In genomic region chr6:34143196-34143883, GRCh38 we compare ENCODE assay signal across 10 cellular contexts. TPM values are rescaled to one million over a fixed set of nuclear protein-coding genes. Genes with fewer than 3 reads are reported as not detected.
A peak's percentile ranks its signal among the peaks of the same experiment; 100 is the strongest.
DNase-seq lines count a peak whose midpoint lies in the region; ATAC-seq, FAIRE-seq and TF ChIP-seq lines count a peak whose summit lies in the region.
"Had no signal": no experiment of that assay in that cellular context is flagged by ENCODE, and none has a peak within 500 bp of the region (broad histone marks: within the 10 kb centered on the region; RNA-seq: fewer than 3 reads in every experiment).

No MANE protein-coding gene starts in this region.

- H2BK20ac ChIP-seq in H1 (ENCODE audit: low read length), result peak overlapping the region; percentile 61; the same call in 1 of the 2 replicates

- no peak overlapping the region for H4K5ac ChIP-seq in H1 (ENCODE audit: insufficient read length, low read depth, low read length)

- H2BK12ac ChIP-seq in H1 (ENCODE audit: low read depth, low read length) (0 out of 2 replicates have a peak overlapping the region, but pooled peaks have one; percentile 75), neuronal stem cell (ENCODE audit: low read length) (peak overlapping the region; percentile 63)

- H3K79me1 ChIP-seq in H1 (ENCODE audit: low read depth, low read length) (0 out of 2 replicates have a peak, but pooled peaks cover 4% of the 10 kb centered on the region), neuronal stem cell (ENCODE audit: low read depth, low read length) (no peaks in the 10 kb centered on the region)

- peaks cover 22% of the 10 kb centered on the region; the same call in 1 of the 2 replicates for H3K23me2 ChIP-seq in H1 (ENCODE audit: low read depth, low read length)

- peak overlapping the region; percentile 99; the same call in 1 of the 2 replicates for H2BK15ac ChIP-seq in H1 (ENCODE audit: low read length)
- peak overlapping the region; percentile 94 for H2BK15ac ChIP-seq in neuronal stem cell (ENCODE audit: low read length)

- TF ChIP-seq CTCF in H1 (IDR thresholded peaks at IDR 0.05; ENCODE audit: control extremely low read depth in 1 of 3, insufficient read depth in 1 of 3, low read depth in 1 of 3, low read length in 3 of 3) (no peak), GM13977 (IDR thresholded peaks at IDR 0.05; ENCODE audit: extremely low read depth, insufficient read depth, missing control alignments) (no peak)

- ATAC-seq in GM18867 (IDR thresholded peaks at IDR 0.05; ENCODE audit: unreplicated experiment), result no peak
- ATAC-seq in HG02970 (IDR thresholded peaks at IDR 0.05; ENCODE audit: low FRiP score, unreplicated experiment), result no peak

- POLR2A ChIA-PET in CD4-positive, alpha-beta memory T cell (lab: Charles Lee; ENCODE audit: partially characterized antibody), result no interaction called here
- POLR2A ChIA-PET in H1 (lab: Charles Lee; ENCODE audit: partially characterized antibody), result interaction anchor here (0.9 to 3.6 kb wide), 4 partner anchors 12 to 432 kb away, joined by 3 to 27 read pairs (median 3); no protein-coding TSS in a partner anchor

- peaks cover 2 to 3% of the 10 kb centered on the region in 2 experiments for H4K20me1 ChIP-seq in H1 (replicated peaks in 1 of 2; ENCODE audit: control insufficient read depth in 1 of 2, insufficient read depth in 2 of 2, low read length in 2 of 2)

- peak overlapping the region; percentile 46; the same call in 1 of the 2 replicates for H2AK5ac ChIP-seq in H1 (ENCODE audit: low read depth, low read length)
- H2AK5ac ChIP-seq in neuronal stem cell (ENCODE audit: low read depth, low read length), result peak overlapping the region; percentile 78

- H3K27ac Mint-ChIP-seq in CD4-positive, alpha-beta memory T cell, result no peak overlapping the region

- peaks cover 46% of the 10 kb centered on the region for H3K27me3 ChIP-seq in CD4-positive, alpha-beta memory T cell (ENCODE audit: insufficient read depth, low read length)
- H3K27me3 ChIP-seq in HUES64 (ENCODE audit: insufficient read depth, low read length), result peaks cover 55% of the 10 kb centered on the region
- peaks cover 0 to 46% (median 30%) of the 10 kb centered on the region in 4 experiments; a peak in 6 of 7 replicates for H3K27me3 ChIP-seq in H1 (replicated peaks in 1 of 4; ENCODE audit: control insufficient read depth in 3 of 4, extremely low read depth in 1 of 4, insufficient read depth in 3 of 4, low read length in 3 of 4)
- peaks cover 7 to 98% (median 43%) of the 10 kb centered on the region in 3 experiments for H3K27me3 ChIP-seq in neuronal stem cell (ENCODE audit: control insufficient read depth in 3 of 3, insufficient read depth in 3 of 3, low read depth in 1 of 3, low read length in 3 of 3)

- no peak for DNase-seq in CD4-positive, alpha-beta memory T cell
- no peak for DNase-seq in H1 (ENCODE audit: low read depth in 1 of 2, low spot score in 2 of 2)
- DNase-seq in neuronal stem cell (ENCODE audit: low spot score), result no peak
- DNase-seq in stimulated activated CD4-positive, alpha-beta T cell treated with anti-CD3 and anti-CD28 coated beads, Interleukin-12 subunit alpha, Interleukin-12 subunit beta, amount 100 ng/mL, for 4 hours, result no peak
- DNase-seq in GM13977 (ENCODE audit: low spot score), result no peak
- DNase-seq: hippocampal formation, tibial artery had no signal

- peaks cover 0 to 11% of the 10 kb centered on the region in 2 experiments; a peak in 1 of 4 replicates for H3K79me2 ChIP-seq in H1 (ENCODE audit: control insufficient read depth in 1 of 2, insufficient read depth in 2 of 2, low read length in 2 of 2)

- peak overlapping the region; percentile 21 for H2BK120ac ChIP-seq in H1 (replicated peaks; ENCODE audit: low read depth, low read length)
- H2BK120ac ChIP-seq in neuronal stem cell (ENCODE audit: low read depth, low read length), result peak overlapping the region; percentile 85

- TF ChIP-seq POLR2A in H1 (IDR thresholded peaks at IDR 0.05; ENCODE audit: control extremely low read depth in 1 of 2, low read depth in 2 of 2, low read length in 2 of 2), result no peak

- no peak for TF ChIP-seq RAD21 in H1 (IDR thresholded peaks at IDR 0.05 in 1 of 2, conservative IDR thresholded peaks at IDR 0.05 in 1 of 2; ENCODE audit: low read depth in 2 of 2, low read length in 2 of 2)

- no peak overlapping the region for H2AFZ ChIP-seq in H1 (ENCODE audit: low read length)
- peak overlapping the region; percentile 91 for H2AFZ ChIP-seq in neuronal stem cell (ENCODE audit: low read length)

- peaks cover 3 to 32% (median 15%) of the 10 kb centered on the region in 4 donors for H3K4me1 Mint-ChIP-seq in CD4-positive, alpha-beta memory T cell

- H4K8ac ChIP-seq in H1 (ENCODE audit: extremely low read depth, insufficient read depth, low read length), result peak overlapping the region; percentile 28
- peak overlapping the region; percentile 48 for H4K8ac ChIP-seq in neuronal stem cell (ENCODE audit: low read depth, low read length)

- H3K4me3 ChIP-seq in CD4-positive, alpha-beta memory T cell (ENCODE audit: low read length in 2 of 2), result no peak overlapping the region
- H3K4me3 ChIP-seq in HUES64 (ENCODE audit: low read length) (peak overlapping the region; percentile 74), H1 (ENCODE audit: extremely low read depth in 1 of 4, insufficient read depth in 2 of 4, low read depth in 3 of 4, low read length in 4 of 4) (peak overlapping the region; percentile 51 to 77 (median 64); a peak in 7 of 8 replicates), neuronal stem cell (ENCODE audit: low read length in 2 of 2) (peak overlapping the region in 1 of 2 donors; percentile 69)

- CTCF ChIA-PET in CD4-positive, alpha-beta memory T cell (lab: Charles Lee; ENCODE audit: partially characterized antibody), result interaction anchor here (1.3 kb wide), 1 partner anchor 20 kb away, joined by 5 read pairs; no protein-coding TSS in a partner anchor
- CTCF ChIA-PET in H1 (lab: Charles Lee; ENCODE audit: partially characterized antibody), result interaction anchor here (0.6 to 11.8 kb wide), 17 partner anchors 9 to 412 kb away, joined by 3 to 128 read pairs (median 6); no protein-coding TSS in a partner anchor

- H3K36me3 Mint-ChIP-seq in CD4-positive, alpha-beta memory T cell, result peaks cover 1 to 4% of the 10 kb centered on the region in 2 donors

- H3K27me3 Mint-ChIP-seq in CD4-positive, alpha-beta memory T cell, result peaks cover 46 to 61% of the 10 kb centered on the region in 2 donors

- peaks cover 0 to 1% (median 0%) of the 10 kb centered on the region in 8 donors for H3K9me3 Mint-ChIP-seq in CD4-positive, alpha-beta memory T cell

- H4K91ac ChIP-seq in H1 (replicated peaks; ENCODE audit: insufficient read length, low read length) (peak overlapping the region; percentile 44), neuronal stem cell (ENCODE audit: low read depth, low read length, poor library complexity) (no peak overlapping the region)

- no peak overlapping the region for H3K56ac ChIP-seq in H1 (replicated peaks; ENCODE audit: insufficient read length, low read depth, low read length)

- H3K14ac ChIP-seq in H1 (ENCODE audit: insufficient read length) (no peak overlapping the region), neuronal stem cell (ENCODE audit: low read length) (peak overlapping the region; percentile 25)

- peaks cover 26% of the 10 kb centered on the region for H3K4me1 ChIP-seq in CD4-positive, alpha-beta memory T cell (ENCODE audit: insufficient read depth, low read length)
- H3K4me1 ChIP-seq in HUES64 (ENCODE audit: insufficient read depth, low read length) (peaks cover 47% of the 10 kb centered on the region), H1 (replicated peaks in 1 of 4; ENCODE audit: control insufficient read depth in 3 of 4, insufficient read depth in 4 of 4, low read length in 3 of 4) (peaks cover 11 to 56% (median 46%) of the 10 kb centered on the region in 4 experiments), neuronal stem cell (ENCODE audit: control insufficient read depth in 2 of 2, insufficient read depth in 1 of 2, low read depth in 1 of 2, low read length in 2 of 2) (peaks cover 13 to 19% of the 10 kb centered on the region in 2 donors)

- H3K4ac ChIP-seq in H1 (replicated peaks; ENCODE audit: insufficient read length, low read depth, low read length), result no peak overlapping the region
- no peak overlapping the region for H3K4ac ChIP-seq in neuronal stem cell (ENCODE audit: low read length)

- no peak for FAIRE-seq in H1 (lab: Jason Lieb, UNC)

- TF ChIP-seq EP300 in H1 (IDR thresholded peaks at IDR 0.05; ENCODE audit: borderline replicate concordance in 1 of 2, low read depth in 2 of 2, low read length in 2 of 2), result no peak

- peak overlapping the region in 7 of 8 donors; percentile 27 to 70 (median 62) for H3K4me3 Mint-ChIP-seq in CD4-positive, alpha-beta memory T cell

- no peak overlapping the region for H3K9ac ChIP-seq in HUES64 (ENCODE audit: low read depth, low read length)
- H3K9ac ChIP-seq in H1 (replicated peaks in 1 of 4; ENCODE audit: extremely low read depth in 1 of 4, low read depth in 3 of 4, low read length in 3 of 4), result no peak overlapping the region
- H3K9ac ChIP-seq in neuronal stem cell (ENCODE audit: low read depth, low read length, poor library complexity), result peak overlapping the region; percentile 66

- H3K27ac ChIP-seq in CD4-positive, alpha-beta memory T cell (ENCODE audit: low read depth, low read length), result no peak overlapping the region
- H3K27ac ChIP-seq in HUES64 (ENCODE audit: low read depth, low read length) (no peak overlapping the region), H1 (ENCODE audit: low read depth, low read length) (no peak overlapping the region), neuronal stem cell (replicated peaks; ENCODE audit: low read length) (no peak overlapping the region)
- H3K27ac ChIP-seq: tibial artery had no signal

- intact Hi-C loops in CD4-positive, alpha-beta memory T cell (cut with micrococcal nuclease), result no loop called here

- H3K4me2 ChIP-seq in H1 (ENCODE audit: insufficient read depth in 1 of 2, low read depth in 2 of 2, low read length in 2 of 2) (peak overlapping the region; percentile 63 to 99), neuronal stem cell (ENCODE audit: insufficient read depth, low read length, poor library complexity, severe bottlenecking) (peak overlapping the region; percentile 98)

- 59% methylated on average over 23 of the region's 23 CpGs for WGBS in HUES64
- 63% methylated on average over 22 of the region's 23 CpGs; no CpG with 5 or more reads in 1 of the 2 experiments for WGBS in H1 (ENCODE audit: extremely low coverage in 1 of 2, insufficient coverage in 1 of 2, insufficient read length in 1 of 2, insufficient replicate concordance in 2 of 2, low coverage in 1 of 2, low lambda C conversion rate in 2 of 2, missing lambda C conversion rate in 1 of 2), 2 experiments
- WGBS in neuronal stem cell (ENCODE audit: extremely low coverage in 2 of 2, insufficient read length in 2 of 2, insufficient replicate concordance in 1 of 2), 2 donors, result no CpG with 5 or more reads among the region's 23 CpGs

- H3K9me3 ChIP-seq in CD4-positive, alpha-beta memory T cell (ENCODE audit: control insufficient read depth in 1 of 2, low read length in 2 of 2), result no peaks in the 10 kb centered on the region
- H3K9me3 ChIP-seq in HUES64 (ENCODE audit: insufficient read depth, low read depth, low read length) (no peaks in the 10 kb centered on the region), H1 (ENCODE audit: insufficient read depth in 2 of 2, low read depth in 1 of 2, low read length in 1 of 2) (no peaks in the 10 kb centered on the region), neuronal stem cell (replicated peaks in 1 of 2; ENCODE audit: control insufficient read depth in 2 of 2, insufficient read depth in 1 of 2, low read depth in 1 of 2, low read length in 2 of 2) (no peaks in the 10 kb centered on the region)
- H3K9me3 ChIP-seq: tibial artery had no signal

- in situ Hi-C loops in GM13977 (cut with MboI; ENCODE audit: low pct_unique_long_range_greater_than_20kb, low sequenced_read_pairs, unreplicated experiment), result no loop called here

- H2BK5ac ChIP-seq in H1 (ENCODE audit: low read depth, low read length) (peak overlapping the region; percentile 78; the same call in 1 of the 2 replicates), neuronal stem cell (ENCODE audit: low read length) (peak overlapping the region; percentile 40)

- no peaks in the 10 kb centered on the region for H3K36me3 ChIP-seq in CD4-positive, alpha-beta memory T cell (ENCODE audit: insufficient read depth, low read length)
- H3K36me3 ChIP-seq in HUES64 (ENCODE audit: insufficient read depth, low read length) (no peaks in the 10 kb centered on the region), H1 (ENCODE audit: control insufficient read depth in 2 of 4, insufficient read depth in 4 of 4, low read length in 3 of 4) (no peaks in the 10 kb centered on the region), neuronal stem cell (replicated peaks in 1 of 2; ENCODE audit: control insufficient read depth in 2 of 2, insufficient read depth in 2 of 2, low read length in 2 of 2) (no peaks in the 10 kb centered on the region)
- H3K36me3 ChIP-seq: tibial artery had no signal

- peak overlapping the region; percentile 95 for H3K18ac ChIP-seq in H1 (ENCODE audit: extremely low read depth, low read length)
- peak overlapping the region; percentile 93 for H3K18ac ChIP-seq in neuronal stem cell (ENCODE audit: low read length)

- no peak overlapping the region for H3K23ac ChIP-seq in H1 (ENCODE audit: insufficient read length)
- peak overlapping the region; percentile 75 for H3K23ac ChIP-seq in neuronal stem cell (ENCODE audit: low read depth, low read length, poor library complexity)

RNA-seq across cellular contexts. Expression of gene GRM4, which starts 2.5 kb away (rescaled TPM):
- under 1 TPM in 1 of 2 experiments, not detected in 1; 0.09 TPM for total RNA-seq in CD4-positive, alpha-beta memory T cell
- polyA plus RNA-seq in CD4-positive, alpha-beta memory T cell, result not detected
- 9.4 TPM for polyA plus RNA-seq in HUES64 (2013, experiment 1 of 2)
- 12.8 TPM for polyA plus RNA-seq in HUES64 (2013, experiment 2 of 2)
- total RNA-seq in H1 (2021; fragmentation: NEBNext Ultra II Directional; extraction: Animal tissue kit (Norgen Biotek cat#: 25700)), result 18.7 and 21.5 TPM in 2 replicates
- 19.6 and 24.2 TPM in 2 replicates for polyA plus RNA-seq in H1 (2011; rRNA removed)
- 9.2 TPM for polyA plus RNA-seq in H1 (2011; cell fraction: cytosol; rRNA removed)
- 32.8 TPM for polyA plus RNA-seq in H1 (2011; cell fraction: nucleus; rRNA removed)
- 9.0 to 19.1 TPM (median 15.6 TPM) in 4 replicates for polyA plus RNA-seq in H1 (2012, experiment 1 of 2)
- polyA plus RNA-seq in H1 (2012, experiment 2 of 2), result 9.6 TPM
- polyA plus RNA-seq in H1 (2013, experiment 1 of 2), result 27.2 TPM
- 27.6 TPM for polyA plus RNA-seq in H1 (2013, experiment 2 of 2)
- 15.4 and 22.9 TPM in 2 replicates for polyA minus RNA-seq in H1 (2011; rRNA and poly(A)+ RNA removed)
- polyA minus RNA-seq in H1 (2011; cell fraction: cytosol; rRNA and poly(A)+ RNA removed), result 17.1 TPM
- polyA minus RNA-seq in H1 (2011; cell fraction: nucleus; rRNA and poly(A)+ RNA removed), result 16.3 TPM
- polyA plus RNA-seq in neuronal stem cell (2013, experiment 1 of 2), result 0.20 TPM
- polyA plus RNA-seq in neuronal stem cell (2013, experiment 2 of 2), result 0.22 TPM

Comparison
In these comparisons a context has a peak if more than half of its experiments do, and no peak if none do; other contexts are left out.
1. H3K4me3 ChIP-seq: peak in HUES64 (single experiment) and H1 (4 of 4); none in CD4-positive, alpha-beta memory T cell (0 of 2).
2. RNA of gene GRM4, which starts 2.5 kb away (total RNA-seq): 18.7 to 21.5 TPM in H1; 0.09 TPM in CD4-positive, alpha-beta memory T cell; every median in the first group is over 10 times any median in the second.